Comparison of ENCODE assay signal across 21 cellular contexts in the genomic region with DNA sequence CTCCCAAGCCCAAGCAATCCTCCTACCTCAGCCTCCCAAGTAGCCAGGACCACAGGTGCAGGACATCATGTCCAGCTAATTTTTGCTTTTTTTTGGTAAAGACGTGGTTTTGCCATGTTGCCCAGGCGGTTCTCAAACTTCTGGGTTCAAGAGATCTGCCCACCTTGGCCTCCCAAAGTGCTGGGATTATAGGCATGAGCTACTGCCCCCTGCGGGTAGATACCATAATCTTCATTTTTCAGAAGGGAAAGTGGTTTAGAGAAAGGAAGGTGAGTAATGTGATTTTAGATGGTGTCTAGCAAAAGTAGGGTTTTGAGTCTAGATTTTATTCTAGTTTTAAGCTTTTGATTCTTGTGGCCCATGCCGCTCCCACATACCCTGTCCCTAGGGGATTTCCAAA.
"Had no signal": no experiment of that assay in that cellular context is flagged by ENCODE, and none has a peak within 500 bp of the region (broad histone marks: within the 10 kb centered on the region; RNA-seq: fewer than 3 reads in every experiment).

No MANE protein-coding gene starts in this region.

- H3K27me3 ChIP-seq: body of pancreas, cardiac muscle cell, gastroesophageal sphincter, neutrophil, ovary, spleen, upper lobe of left lung had no signal

- H3K4me1 ChIP-seq: body of pancreas, gastroesophageal sphincter, prostate gland, upper lobe of left lung had no signal

- ATAC-seq: activated CD8-positive, alpha-beta T cell treated with anti-CD3 and anti-CD28 coated beads, Interleukin-2, amount 10 ng/mL, durations not matched to agents 7 days and 5 days; body of pancreas; gastroesophageal sphincter; natural killer cell treated with Interleukin-12 subunit alpha and Interleukin-12 subunit beta and Interleukin-15 and Interleukin-18, amount 100 ng/mL, for 72 hours had no signal

- DNase-seq: activated CD4-positive, alpha-beta T cell treated with anti-CD3 and anti-CD28 coated beads for 1 hour; activated CD4-positive, alpha-beta T cell treated with anti-CD3 and anti-CD28 coated beads, Interleukin-2, amount 50 U/mL, for 1 hour; activated CD8-positive, alpha-beta T cell treated with anti-CD3 and anti-CD28 coated beads, Interleukin-2, amount 10 ng/mL, durations not matched to agents 7 days and 5 days; activated gamma-delta T cell treated with Interleukin-2 at 50 U/mL for 16 hours; anterior cingulate cortex; body of pancreas; cortex of kidney; head of caudate nucleus; hypothalamus; ovary; spleen; stimulated activated CD4-positive, alpha-beta T cell treated with anti-CD3 and anti-CD28 coated beads, Interleukin-4, amount 100 ng/mL, for 1 hour; stimulated activated naive CD4-positive, alpha-beta T cell; upper lobe of left lung had no signal

- H3K9me3 ChIP-seq: body of pancreas, gastroesophageal sphincter, neutrophil, ovary, prostate gland, spleen, thoracic aorta, upper lobe of left lung had no signal

- H3K27ac ChIP-seq: body of pancreas, cardiac muscle cell, epithelial cell of prostate, gastroesophageal sphincter, neutrophil, ovary, prostate gland, spleen, thoracic aorta, upper lobe of left lung had no signal

- H3K4me3 ChIP-seq: body of pancreas, cardiac muscle cell, gastroesophageal sphincter, ovary, prostate gland, spleen, thoracic aorta, upper lobe of left lung had no signal

- H3K36me3 ChIP-seq: cardiac muscle cell, gastroesophageal sphincter, neutrophil, ovary, prostate gland, spleen, thoracic aorta, upper lobe of left lung had no signal
